Comparison of ENCODE assay signal across 34 cellular contexts in genomic region chr15:48530528-48530927, GRCh38.
"Had no signal": no experiment of that assay in that cellular context is flagged by ENCODE, and none has a peak within 500 bp of the region (broad histone marks: within the 10 kb centered on the region; RNA-seq: fewer than 3 reads in every experiment).

No MANE protein-coding gene starts in this region.

- H3K27ac Mint-ChIP-seq: activated B cell treated with CpG ODN at 0.5 μM for 24 hours; activated CD8-positive, alpha-beta T cell treated with anti-CD3 and anti-CD28 coated beads for 36 hours; activated naive CD8-positive, alpha-beta T cell; activated T-helper 17 cell treated with anti-CD3 and anti-CD28 coated beads, Interleukin-2, amount 50 U/mL, for 72 hours; effector memory CD8-positive, alpha-beta T cell; T-helper 17 cell; T-helper 2 cell treated with Interferon-gamma antibody and Interleukin-4, amounts not matched to agents 5 μg/mL and 100 μg/mL, for 36 hours had no signal

- H3K36me3 Mint-ChIP-seq: activated naive CD8-positive, alpha-beta T cell had no signal

- H3K9me3 Mint-ChIP-seq: activated B cell treated with CpG ODN at 0.5 μM for 24 hours; activated CD8-positive, alpha-beta T cell treated with anti-CD3 and anti-CD28 coated beads for 36 hours; activated T-cell treated with anti-CD3 and anti-CD28 coated beads, Interleukin-2, amount 50 U/mL, for 4 hours; activated T-helper 17 cell treated with anti-CD3 and anti-CD28 coated beads, Interleukin-2, amount 50 U/mL, for 72 hours; central memory CD8-positive, alpha-beta T cell; effector memory CD8-positive, alpha-beta T cell; T-helper 2 cell treated with Interferon-gamma antibody and Interleukin-4, amounts not matched to agents 5 μg/mL and 100 μg/mL, for 36 hours had no signal

- H3K4me1 Mint-ChIP-seq: activated B cell treated with CpG ODN at 0.5 μM for 24 hours; activated T-helper 17 cell treated with anti-CD3 and anti-CD28 coated beads, Interleukin-2, amount 50 U/mL, for 72 hours; central memory CD8-positive, alpha-beta T cell; T-helper 17 cell had no signal

- H3K36me3 ChIP-seq: gastrocnemius medialis, WERI-Rb-1 had no signal

- DNase-seq: activated B cell treated with CpG ODN at 0.5 μM for 24 hours; activated CD4-positive, alpha-beta T cell treated with anti-CD3 and anti-CD28 coated beads for 48 hours; activated CD4-positive, alpha-beta T cell treated with anti-CD3 and anti-CD28 coated beads, Interleukin-2, amount 50 U/mL, for 1 hour; activated CD4-positive, alpha-beta T cell treated with anti-CD3 and anti-CD28 coated beads, Interleukin-2, amount 50 U/mL, for 48 hours; activated CD8-positive, alpha-beta memory T cell treated with anti-CD3 and anti-CD28 coated beads for 24 hours; activated CD8-positive, alpha-beta T cell treated with anti-CD3 and anti-CD28 coated beads for 36 hours; activated effector memory CD4-positive, alpha-beta T cell treated with Interleukin-2 at 50 U/mL for 16 hours; activated gamma-delta T cell treated with Interleukin-2 at 50 U/mL for 16 hours; activated naive CD4-positive, alpha-beta T cell treated with anti-CD3 and anti-CD28 coated beads, Interleukin-2, amount 50 U/mL, for 16 hours; activated naive CD4-positive, alpha-beta T cell treated with Interleukin-2 at 50 U/mL for 16 hours; activated T-cell treated with anti-CD3 and anti-CD28 coated beads, Interleukin-2, amount 50 U/mL, for 4 hours; amniotic stem cell; anterior cingulate cortex; brain microvascular endothelial cell; cortex of kidney; dermis blood vessel endothelial cell; effector CD4-positive, alpha-beta T cell; effector memory CD8-positive, alpha-beta T cell; erythroblast; foreskin keratinocyte; gastrocnemius medialis; glutamatergic neuron; heart left ventricle; T-helper 17 cell; T1000; WERI-Rb-1 had no signal

- ATAC-seq: activated CD4-positive, CD25-positive, alpha-beta regulatory T cell treated with anti-CD3 and anti-CD28 coated beads, Interleukin-2, amount 50 U/mL, for 24 hours; activated CD8-positive, alpha-beta T cell treated with anti-CD3 and anti-CD28 coated beads for 36 hours; activated T-cell treated with anti-CD3 and anti-CD28 coated beads, Interleukin-2, amount 50 U/mL, for 4 hours; activated T-helper 17 cell treated with anti-CD3 and anti-CD28 coated beads, Interleukin-2, amount 50 U/mL, for 72 hours; effector memory CD8-positive, alpha-beta T cell; foreskin keratinocyte; gastrocnemius medialis; heart left ventricle; T-helper 17 cell had no signal

- H3K4me1 ChIP-seq: foreskin keratinocyte, gastrocnemius medialis had no signal

- H3K27ac ChIP-seq: brain microvascular endothelial cell, foreskin keratinocyte, gastrocnemius medialis, heart left ventricle, WERI-Rb-1 had no signal

- H3K27me3 Mint-ChIP-seq: activated B cell treated with CpG ODN at 0.5 μM for 24 hours; activated CD8-positive, alpha-beta T cell treated with anti-CD3 and anti-CD28 coated beads for 36 hours; activated naive CD8-positive, alpha-beta T cell; central memory CD8-positive, alpha-beta T cell; T-helper 17 cell had no signal

- FAIRE-seq: astrocyte, bronchial epithelial cell had no signal

- H3K4me3 ChIP-seq: esophagus muscularis mucosa, gastrocnemius medialis, heart left ventricle had no signal

- H3K9me3 ChIP-seq: esophagus muscularis mucosa, gastrocnemius medialis, heart left ventricle had no signal

- H3K27me3 ChIP-seq: brain microvascular endothelial cell, esophagus muscularis mucosa, foreskin keratinocyte, gastrocnemius medialis, heart left ventricle had no signal

- H3K4me3 Mint-ChIP-seq: activated B cell treated with CpG ODN at 0.5 μM for 24 hours; activated CD8-positive, alpha-beta T cell treated with anti-CD3 and anti-CD28 coated beads for 36 hours; activated naive CD8-positive, alpha-beta T cell; activated T-cell treated with anti-CD3 and anti-CD28 coated beads, Interleukin-2, amount 50 U/mL, for 4 hours; activated T-helper 17 cell treated with anti-CD3 and anti-CD28 coated beads, Interleukin-2, amount 50 U/mL, for 72 hours; central memory CD8-positive, alpha-beta T cell; effector memory CD8-positive, alpha-beta T cell; T-helper 17 cell; T-helper 2 cell treated with Interferon-gamma antibody and Interleukin-4, amounts not matched to agents 5 μg/mL and 100 μg/mL, for 36 hours had no signal
